Comparison of ENCODE assay signal across 22 cellular contexts in genomic region chr5:143190260-143190810, GRCh38.
A peak's percentile ranks its signal among the peaks of the same experiment; 100 is the strongest.
DNase-seq lines count a peak whose midpoint lies in the region; ATAC-seq, FAIRE-seq and TF ChIP-seq lines count a peak whose summit lies in the region.
"Had no signal": no experiment of that assay in that cellular context is flagged by ENCODE, and none has a peak within 500 bp of the region (broad histone marks: within the 10 kb centered on the region; RNA-seq: fewer than 3 reads in every experiment).

No MANE protein-coding gene starts in this region.

- no peaks in the 10 kb centered on the region for H3K79me2 ChIP-seq in KMS-11 (ENCODE audit: insufficient read depth, low read depth)

- DNase-seq in GM18507 (ENCODE audit: extremely low spot score, insufficient read length, low read depth) (no peak), Panc1 (ENCODE audit: low read depth, low spot score) (no peak), ureter (ENCODE audit: low spot score) (no peak), NCI-H1694 (lab: John Stamatoyannopoulos, UW) (no peak)
- DNase-seq: 8988T; ACHN; AML-193; BE2C; CD4-positive, alpha-beta T cell; CD8-positive, alpha-beta memory T cell; DMS153; DND-41; H9; HFFc6 had no signal

- H3K4me3 ChIP-seq in KMS-11 (IDR thresholded peaks at IDR 0.05; ENCODE audit: insufficient read depth, low read depth, low read length): no peak overlapping the region
- no peak overlapping the region for H3K4me3 ChIP-seq in Panc1 (ENCODE audit: low read depth in 2 of 2, low read length in 2 of 2)
- H3K4me3 ChIP-seq in gastroesophageal sphincter: no peak overlapping the region
- H3K4me3 ChIP-seq: A549; BLaER1 treated with 17β-estradiol and CSF1 and Interleukin-3, amounts not matched to agents 10 nM and 100 nM; GM23338 had no signal

- H4K20me1 ChIP-seq in KMS-11 (ENCODE audit: insufficient read depth): no peaks in the 10 kb centered on the region

- no peak for TF ChIP-seq EP300 in gastroesophageal sphincter (IDR thresholded peaks at IDR 0.05)

- H3K27me3 ChIP-seq in KMS-11 (ENCODE audit: insufficient read depth, low read depth): no peaks in the 10 kb centered on the region
- H3K27me3 ChIP-seq in Panc1 (ENCODE audit: control insufficient read depth, insufficient read depth, low read length): no peaks in the 10 kb centered on the region
- H3K27me3 ChIP-seq in gastroesophageal sphincter: no peaks in the 10 kb centered on the region
- H3K27me3 ChIP-seq: BE2C; BLaER1 treated with 17β-estradiol and CSF1 and Interleukin-3, amounts not matched to agents 10 nM and 100 nM had no signal

- POLR2A ChIA-PET in Panc1 (lab: Charles Lee): no interaction called here

- peak; percentile 35 for FAIRE-seq in GM18507 (lab: Jason Lieb, UNC)
- FAIRE-seq: A549, D721Med, G401.6 had no signal

- BruUV-seq in Panc1 (replicated peaks; lab: Mats Ljungman, UMichigan): TSS peak; percentile 15

- CTCF ChIA-PET in Panc1 (lab: Charles Lee): no interaction called here

- no peak overlapping the region for H2AFZ ChIP-seq in KMS-11 (ENCODE audit: low read depth)
- H2AFZ ChIP-seq: GM23338 had no signal

- intact Hi-C loops in Panc1 (cut with micrococcal nuclease; ENCODE audit: unreplicated experiment): no loop called here

- H3K4me1 ChIP-seq in KMS-11 (ENCODE audit: low read depth, poor library complexity, severe bottlenecking) (peaks cover 99% of the 10 kb centered on the region), Panc1 (ENCODE audit: control insufficient read depth, insufficient read depth, low read length) (0 out of 2 replicates have a peak, but pooled peaks cover 2% of the 10 kb centered on the region), gastroesophageal sphincter (peaks cover 4 to 20% (median 7%) of the 10 kb centered on the region in 3 donors)
- H3K4me1 ChIP-seq: BE2C had no signal

- H3K9me3 ChIP-seq in Panc1 (ENCODE audit: control insufficient read depth, insufficient read depth, low read depth, low read length): no peaks in the 10 kb centered on the region
- H3K9me3 ChIP-seq in gastroesophageal sphincter: peaks cover 0 to 11% (median 0%) of the 10 kb centered on the region in 3 donors
- H3K9me3 ChIP-seq: A549, BE2C had no signal

- H3K4me2 ChIP-seq in KMS-11: peak overlapping the region; percentile 70
- H3K4me2 ChIP-seq: A549; BLaER1 treated with 17β-estradiol and CSF1 and Interleukin-3, amounts not matched to agents 10 nM and 100 nM; GM23338 had no signal

- no peak for TF ChIP-seq POLR2A in gastroesophageal sphincter (IDR thresholded peaks at IDR 0.05)

- ATAC-seq in Panc1: no peak
- no peak for ATAC-seq in gastroesophageal sphincter
- ATAC-seq: A549, GM23338, HCT116 had no signal

- H3K27ac ChIP-seq in KMS-11 (peak overlapping the region; percentile 93), Panc1 (ENCODE audit: low read length) (no peak overlapping the region), gastroesophageal sphincter (no peak overlapping the region)
- H3K27ac ChIP-seq: A549; BLaER1 treated with 17β-estradiol and CSF1 and Interleukin-3, amounts not matched to agents 10 nM and 100 nM had no signal

- in situ Hi-C loops in Panc1 (cut with HindIII; ENCODE audit: low pct_unique_long_range_greater_than_20kb, low sequenced_read_pairs): no loop called here

- peak overlapping the region; percentile 62 for H3K9ac ChIP-seq in KMS-11
- H3K9ac ChIP-seq: BLaER1 treated with 17β-estradiol and CSF1 and Interleukin-3, amounts not matched to agents 10 nM and 100 nM had no signal

- H3K36me3 ChIP-seq in KMS-11 (ENCODE audit: insufficient read depth) (no peaks in the 10 kb centered on the region), Panc1 (ENCODE audit: control insufficient read depth, insufficient read depth, low read length) (no peaks in the 10 kb centered on the region), gastroesophageal sphincter (no peaks in the 10 kb centered on the region)
- H3K36me3 ChIP-seq: BE2C had no signal

- 91 to 100% methylated on average over 1 to 3 of the region's 3 CpGs for WGBS in gastroesophageal sphincter (ENCODE audit: low coverage in 1 of 2), 2 donors

- TF ChIP-seq CTCF in KMS-11 (conservative IDR thresholded peaks at IDR 0.05; ENCODE audit: low read depth, low read length): no peak
- no peak for TF ChIP-seq CTCF in Panc1 (IDR thresholded peaks at IDR 0.05)
- TF ChIP-seq CTCF in gastroesophageal sphincter (IDR thresholded peaks at IDR 0.05): no peak
